In genomic region chr2:132654968-132655367, GRCh38 we compare ENCODE assay signal across 16 cellular contexts. TPM values are rescaled to one million over a fixed set of nuclear protein-coding genes. Genes with fewer than 3 reads are reported as not detected.
DNase-seq lines count a peak whose midpoint lies in the region; ATAC-seq, FAIRE-seq and TF ChIP-seq lines count a peak whose summit lies in the region.
"Had no signal": no experiment of that assay in that cellular context is flagged by ENCODE, and none has a peak within 500 bp of the region (broad histone marks: within the 10 kb centered on the region; RNA-seq: fewer than 3 reads in every experiment).

No MANE protein-coding gene starts in this region.

- peaks cover 22% of the 10 kb centered on the region for H3K4me1 ChIP-seq in IMR-90 (ENCODE audit: control insufficient read depth, insufficient read depth, low read length)
- peaks cover 3% of the 10 kb centered on the region for H3K4me1 ChIP-seq in keratinocyte (ENCODE audit: control insufficient read depth, extremely low read depth, insufficient read depth, low read length)
- H3K4me1 ChIP-seq in effector memory CD4-positive, alpha-beta T cell (ENCODE audit: control insufficient read depth, insufficient read depth, low read length, poor library complexity, severe bottlenecking), result no peaks in the 10 kb centered on the region
- H3K4me1 ChIP-seq: A549, BE2C had no signal

- in situ Hi-C loops in IMR-90 (cut with MboI; ENCODE audit: low sequenced_read_pairs), result loop anchor here (5.0 to 25.0 kb wide), 3 partner anchors 512 to 1182 kb away; partner anchors contain the start of gene NCKAP5

- H3K36me3 ChIP-seq in IMR-90 (ENCODE audit: control insufficient read depth, insufficient read depth, low read length) (peaks cover 11% of the 10 kb centered on the region; the same call in 1 of the 2 replicates), keratinocyte (ENCODE audit: control insufficient read depth in 2 of 2, extremely low read depth in 1 of 2, insufficient read depth in 2 of 2, low read length in 2 of 2) (no peaks in the 10 kb centered on the region)
- no peaks in the 10 kb centered on the region for H3K36me3 ChIP-seq in effector memory CD4-positive, alpha-beta T cell (ENCODE audit: control insufficient read depth, insufficient read depth, low read length)
- H3K36me3 ChIP-seq: BE2C had no signal

- H3K18ac ChIP-seq in IMR-90 (ENCODE audit: low read depth, low read length), result no peak overlapping the region

- no peak overlapping the region for H2AK9ac ChIP-seq in IMR-90 (replicated peaks; ENCODE audit: low read depth, low read length, poor library complexity)

- H4K8ac ChIP-seq in IMR-90 (ENCODE audit: low read depth in 2 of 2, low read length in 2 of 2), result peak overlapping the region in 1 of 2 experiments; percentile 59; a peak in 1 of 4 replicates

- H3K79me2 ChIP-seq in keratinocyte (ENCODE audit: control insufficient read depth, insufficient read depth, low read length), result no peaks in the 10 kb centered on the region

- H2BK20ac ChIP-seq in IMR-90 (ENCODE audit: low read depth, low read length), result no peak overlapping the region

- H3K4ac ChIP-seq in IMR-90 (ENCODE audit: low read depth, low read length), result peak overlapping the region; percentile 43; the same call in 1 of the 2 replicates

- no peak for TF ChIP-seq CTCF in IMR-90 (conservative IDR thresholded peaks at IDR 0.05; ENCODE audit: low read depth, low read length)
- no peak for TF ChIP-seq CTCF in RWPE1 (conservative IDR thresholded peaks at IDR 0.05; ENCODE audit: low read depth)
- TF ChIP-seq CTCF in keratinocyte (optimal IDR thresholded peaks at IDR 0.05 in 1 of 3, IDR thresholded peaks at IDR 0.05 in 1 of 3, conservative IDR thresholded peaks at IDR 0.05 in 1 of 3; ENCODE audit: extremely low read depth in 1 of 3, insufficient read depth in 2 of 3, low read length in 3 of 3), result no peak

- no peak overlapping the region for H4K91ac ChIP-seq in IMR-90 (ENCODE audit: insufficient read depth, low read depth, low read length)

- BruUV-seq in IMR-90 (replicated peaks; lab: Mats Ljungman, UMichigan), result no TSS peak

- no peaks in the 10 kb centered on the region for H3K27me3 ChIP-seq in IMR-90 (ENCODE audit: control insufficient read depth, insufficient read depth, low read length)
- no peaks in the 10 kb centered on the region for H3K27me3 ChIP-seq in keratinocyte (ENCODE audit: control insufficient read depth, extremely low read depth, insufficient read depth, low read length)
- no peaks in the 10 kb centered on the region for H3K27me3 ChIP-seq in effector memory CD4-positive, alpha-beta T cell (replicated peaks; ENCODE audit: control insufficient read depth, insufficient read depth, low read length, poor library complexity, severe bottlenecking)
- H3K27me3 ChIP-seq: BE2C had no signal

- H4K5ac ChIP-seq in IMR-90 (ENCODE audit: low read depth, low read length), result no peak overlapping the region

- no peak for TF ChIP-seq POLR2A in IMR-90 (IDR thresholded peaks at IDR 0.05; ENCODE audit: low read depth, low read length)

- dilution Hi-C loops in IMR-90 (cut with HindIII; ENCODE audit: low sequenced_read_pairs, unreplicated experiment) (no loop called here), keratinocyte (cut with MboI; ENCODE audit: extremely low pct_ligation_motif_present, low sequenced_read_pairs) (no loop called here)

- H2AK5ac ChIP-seq in IMR-90 (ENCODE audit: low read depth, low read length), result no peak overlapping the region

- H3K4me3 ChIP-seq in IMR-90 (ENCODE audit: insufficient read depth, low read depth, low read length) (no peak overlapping the region), keratinocyte (ENCODE audit: control insufficient read depth in 2 of 3, extremely low read depth in 1 of 3, insufficient read depth in 2 of 3, low read depth in 1 of 3, low read length in 3 of 3) (no peak overlapping the region)
- no peak overlapping the region for H3K4me3 ChIP-seq in effector memory CD4-positive, alpha-beta T cell (ENCODE audit: insufficient read depth, low read depth, low read length, poor library complexity, severe bottlenecking)
- H3K4me3 ChIP-seq: A549 had no signal

- H3K56ac ChIP-seq in IMR-90 (ENCODE audit: extremely low read depth, insufficient read depth, low read length), result no peak overlapping the region

- H3K27ac ChIP-seq in IMR-90 (ENCODE audit: insufficient read depth, low read length) (no peak overlapping the region), RWPE1 (no peak overlapping the region), caudate nucleus (ENCODE audit: low read depth, low read length) (peak overlapping the region; percentile 58), keratinocyte (ENCODE audit: control insufficient read depth, insufficient read depth, low read length) (no peak overlapping the region)
- H3K27ac ChIP-seq in effector memory CD4-positive, alpha-beta T cell (ENCODE audit: insufficient read depth, low read length, poor library complexity, severe bottlenecking), result no peak overlapping the region
- H3K27ac ChIP-seq: A549, C4-2B, HL-60 had no signal

- DNase-seq in IMR-90 (no peak), RWPE1 (ENCODE audit: low spot score) (peak; percentile 46), caudate nucleus (lab: John Stamatoyannopoulos, UW) (no peak), keratinocyte (ENCODE audit: low read depth, low spot score) (no peak), urothelium cell line (ENCODE audit: low spot score) (no peak)
- no peak for DNase-seq in effector memory CD4-positive, alpha-beta T cell
- DNase-seq: BE2C; CD4-positive, alpha-beta memory T cell; DMS153; GF-D8; HCEC 1CT; HFFc6 had no signal

- peaks cover 13 to 83% of the 10 kb centered on the region in 2 experiments for H3K79me1 ChIP-seq in IMR-90 (ENCODE audit: low read depth in 1 of 2, low read length in 2 of 2)

- intact Hi-C loops in IMR-90 (cut with micrococcal nuclease), result loop anchor here (5.0 kb wide), 1 partner anchor 517 kb away; no protein-coding TSS in a partner anchor

- peaks cover 27% of the 10 kb centered on the region for H3K9me1 ChIP-seq in IMR-90 (ENCODE audit: insufficient read depth, low read length)
- H3K9me1 ChIP-seq in keratinocyte (ENCODE audit: control insufficient read depth, extremely low read depth, insufficient read depth, low read length), result no peaks in the 10 kb centered on the region

- ATAC-seq in IMR-90 (ENCODE audit: low read depth), result no peak
- ATAC-seq: A549 had no signal

- WGBS in IMR-90 (ENCODE audit: extremely low coverage in 2 of 2, insufficient read length in 1 of 2), 2 experiments, result 100% methylated on average over 1 of the region's 7 CpGs; no CpG with 5 or more reads in 1 of the 2 experiments

- FAIRE-seq in keratinocyte (lab: Jason Lieb, UNC) (peak; percentile 82), urothelium cell line (lab: Jason Lieb, UNC) (no peak)
- FAIRE-seq: A549, GM19239 had no signal

- no peak overlapping the region for H2AFZ ChIP-seq in IMR-90 (replicated peaks; ENCODE audit: low read length, poor library complexity)
- no peak overlapping the region for H2AFZ ChIP-seq in keratinocyte (ENCODE audit: control insufficient read depth, low read length)

- CTCF ChIA-PET in IMR-90 (lab: Yijun Ruan, JAX), result no interaction called here
- CTCF ChIA-PET in RWPE1 (lab: Yijun Ruan, JAX), result no interaction called here

- no peak overlapping the region for H3K4me2 ChIP-seq in IMR-90 (ENCODE audit: low read depth, low read length)
- H3K4me2 ChIP-seq in keratinocyte (ENCODE audit: control insufficient read depth, extremely low read depth, insufficient read depth, low read depth, low read length), result peak overlapping the region; percentile 36
- H3K4me2 ChIP-seq: A549 had no signal

- H3K9me3 ChIP-seq in IMR-90 (ENCODE audit: control insufficient read depth, insufficient read depth, low read length), result no peaks in the 10 kb centered on the region
- H3K9me3 ChIP-seq in keratinocyte (ENCODE audit: control insufficient read depth, low read depth, low read length), result no peaks in the 10 kb centered on the region
- no peaks in the 10 kb centered on the region for H3K9me3 ChIP-seq in effector memory CD4-positive, alpha-beta T cell (ENCODE audit: control insufficient read depth, low read length)
- H3K9me3 ChIP-seq: A549, BE2C had no signal

- no peak overlapping the region for H2BK5ac ChIP-seq in IMR-90 (ENCODE audit: low read depth, low read length, poor library complexity, severe bottlenecking)

- H4K20me1 ChIP-seq in IMR-90 (ENCODE audit: insufficient read depth, low read length) (peaks cover 2% of the 10 kb centered on the region; the same call in 1 of the 2 replicates), keratinocyte (ENCODE audit: control insufficient read depth, extremely low read depth, insufficient read depth, low read length) (no peaks in the 10 kb centered on the region)

- H3K9ac ChIP-seq in IMR-90 (ENCODE audit: low read depth, low read length) (no peak overlapping the region), keratinocyte (ENCODE audit: control insufficient read depth, extremely low read depth, insufficient read depth, low read length) (no peak overlapping the region)

- POLR2A ChIA-PET in IMR-90 (lab: Charles Lee; ENCODE audit: unreplicated experiment) (no interaction called here), RWPE1 (lab: Yijun Ruan, JAX; ENCODE audit: low non-redundant PET) (no interaction called here)

- peak overlapping the region; percentile 29; the same call in 1 of the 2 replicates for H3K23ac ChIP-seq in IMR-90 (ENCODE audit: low read depth, low read length)

- H2BK15ac ChIP-seq in IMR-90 (ENCODE audit: low read depth, low read length), result no peak overlapping the region

- peak overlapping the region; percentile 16; the same call in 1 of the 2 replicates for H2BK120ac ChIP-seq in IMR-90 (ENCODE audit: low read depth, low read length)

- no peak overlapping the region for H3K14ac ChIP-seq in IMR-90 (replicated peaks; ENCODE audit: low read depth, low read length)

- no peak for TF ChIP-seq RAD21 in IMR-90 (IDR thresholded peaks at IDR 0.05; ENCODE audit: low read length)

TF ChIP-seq in IMR-90, 13 proteins besides CTCF, POLR2A, EP300 and RAD21 (continues in another document):
- TF ChIP-seq RFX5 (IDR thresholded peaks at IDR 0.05; ENCODE audit: low read depth, low read length), result no peak
- no peak for TF ChIP-seq RCOR1 (IDR thresholded peaks at IDR 0.05; ENCODE audit: insufficient replicate concordance, low read length)
- no peak for TF ChIP-seq SMC3 (IDR thresholded peaks at IDR 0.05; ENCODE audit: low read depth, low read length)
- TF ChIP-seq CEBPB (IDR thresholded peaks at IDR 0.05; ENCODE audit: low read depth, low read length), result no peak

RNA-seq across cellular contexts. Expression of gene LYPD1, which starts 15.0 kb away (rescaled TPM):
- 79.7 and 87.6 TPM in 2 replicates for total RNA-seq in IMR-90 (2012; rRNA removed)
- polyA plus RNA-seq in IMR-90 (2012; rRNA removed), result 66.1 and 66.2 TPM in 2 replicates
- polyA plus RNA-seq in IMR-90 (2012; cell fraction: cytosol; rRNA removed), result 63.3 and 78.3 TPM in 2 replicates
- polyA plus RNA-seq in IMR-90 (2012; cell fraction: nucleus; rRNA removed; ENCODE audit: low replicate concordance), result 22.6 and 25.5 TPM in 2 replicates
- polyA plus RNA-seq in keratinocyte, result 0.02 to 0.03 TPM (median 0.03 TPM) in 3 replicates
- polyA plus RNA-seq in keratinocyte (2011; ENCODE audit: low read depth), result not detected
- 0.04 TPM in 1 of 2 replicates, not detected in the other for polyA plus RNA-seq in keratinocyte (2011; cell fraction: cytosol; rRNA removed)
- polyA plus RNA-seq in keratinocyte (2011; cell fraction: nucleus; rRNA removed), result 0.09 and 0.29 TPM in 2 replicates
- polyA plus RNA-seq in keratinocyte (2012; ENCODE audit: low replicate concordance), result not detected in 2 replicates
- not detected in 3 replicates for polyA minus RNA-seq in keratinocyte
- not detected for polyA minus RNA-seq in keratinocyte (2011; cell fraction: cytosol; rRNA and poly(A)+ RNA removed)
- polyA minus RNA-seq in keratinocyte (2011; cell fraction: nucleus; rRNA and poly(A)+ RNA removed), result 0.21 and 1.4 TPM in 2 replicates
- total RNA-seq: CD4-positive, alpha-beta memory T cell had no signal
- polyA plus RNA-seq: CD4-positive, alpha-beta memory T cell had no signal

Comparison
In these comparisons a context has a peak if more than half of its experiments do, and no peak if none do; other contexts are left out.
1. RNA of gene LYPD1, which starts 15.0 kb away (polyA plus RNA-seq): 22.6 to 78.3 TPM in IMR-90; 0.02 to 0.29 TPM in keratinocyte; every median in the first group is over 10 times any median in the second.